ENCODE assay signal across 27 cellular contexts in genomic region chr6:1346556-1347186, GRCh38. TPM values are rescaled to one million over a fixed set of nuclear protein-coding genes. Genes with fewer than 3 reads are reported as not detected.
DNase-seq lines count a peak whose midpoint lies in the region; ATAC-seq and TF ChIP-seq lines count a peak whose summit lies in the region.
"Had no signal": no experiment of that assay in that cellular context is flagged by ENCODE, and none has a peak within 500 bp of the region (broad histone marks: within the 10 kb centered on the region; RNA-seq: fewer than 3 reads in every experiment).

No MANE protein-coding gene starts in this region.

- no peak overlapping the region for H3K27ac ChIP-seq in heart left ventricle
- H3K27ac ChIP-seq in Panc1 (ENCODE audit: low read length), result no peak overlapping the region
- H3K27ac ChIP-seq in upper lobe of right lung, result peak overlapping the region; percentile 43

- TF ChIP-seq POLR2A in heart left ventricle (IDR thresholded peaks at IDR 0.05), result no peak

- intact Hi-C loops in left ventricle myocardium superior (cut with micrococcal nuclease), result no loop called here
- intact Hi-C loops in heart left ventricle (cut with DNase I), result no loop called here
- intact Hi-C loops in Panc1 (cut with micrococcal nuclease; ENCODE audit: unreplicated experiment), result no loop called here
- intact Hi-C loops in upper lobe of right lung (cut with DNase I), result no loop called here

- H3K27me3 ChIP-seq in heart left ventricle (peaks cover 0 to 23% (median 0%) of the 10 kb centered on the region in 9 donors), Panc1 (ENCODE audit: control insufficient read depth, insufficient read depth, low read length) (no peaks in the 10 kb centered on the region), upper lobe of right lung (no peaks in the 10 kb centered on the region)

- no peak for TF ChIP-seq CTCF in heart left ventricle (IDR thresholded peaks at IDR 0.05)
- TF ChIP-seq CTCF in Panc1 (IDR thresholded peaks at IDR 0.05), result no peak
- TF ChIP-seq CTCF in fibroblast of the aortic adventitia (IDR thresholded peaks at IDR 0.05; ENCODE audit: insufficient read depth, low read length), result no peak
- no peak for TF ChIP-seq CTCF in upper lobe of right lung (IDR thresholded peaks at IDR 0.05)

- BruUV-seq in Panc1 (replicated peaks; lab: Mats Ljungman, UMichigan), result no TSS peak

- POLR2A ChIA-PET in Panc1 (lab: Charles Lee), result interaction anchor here (0.6 kb wide), 2 partner anchors 14 to 617 kb away, joined by 3 to 4 read pairs; no protein-coding TSS in a partner anchor

- WGBS in heart left ventricle, 4 donors, result 59 to 79% (median 74%) methylated on average over 5 of the region's 5 CpGs

- no peaks in the 10 kb centered on the region for H3K36me3 ChIP-seq in heart left ventricle
- H3K36me3 ChIP-seq in Panc1 (ENCODE audit: control insufficient read depth, insufficient read depth, low read length), result no peaks in the 10 kb centered on the region
- H3K36me3 ChIP-seq in upper lobe of right lung, result no peaks in the 10 kb centered on the region
- H3K36me3 ChIP-seq: esophagus squamous epithelium had no signal

- in situ Hi-C loops in Panc1 (cut with HindIII; ENCODE audit: low pct_unique_long_range_greater_than_20kb, low sequenced_read_pairs), result no loop called here

- CTCF ChIA-PET in Panc1 (lab: Charles Lee), result no interaction called here

- H3K9me3 ChIP-seq in heart left ventricle, result peaks cover 0 to 36% (median 18%) of the 10 kb centered on the region in 12 donors
- peaks cover 22% of the 10 kb centered on the region for H3K9me3 ChIP-seq in Panc1 (ENCODE audit: control insufficient read depth, insufficient read depth, low read depth, low read length)
- H3K9me3 ChIP-seq in upper lobe of right lung, result no peaks in the 10 kb centered on the region

- DNase-seq in left ventricle myocardium superior (no peak), heart left ventricle (no peak), Panc1 (ENCODE audit: low read depth, low spot score) (no peak), fibroblast of the aortic adventitia (ENCODE audit: low read depth) (peak; percentile 54), upper lobe of right lung (no peak)
- DNase-seq: activated CD4-positive, alpha-beta memory T cell treated with anti-CD3 and anti-CD28 coated beads, Interleukin-2, amount 10 ng/mL, durations not matched to agents 7 days and 5 days; activated CD4-positive, CD25-positive, alpha-beta regulatory T cell; activated effector memory CD4-positive, alpha-beta T cell treated with anti-CD3 and anti-CD28 coated beads, Interleukin-2, amount 50 U/mL, for 16 hours; activated naive CD8-positive, alpha-beta T cell treated with anti-CD3 and anti-CD28 coated beads, Interleukin-2, amount 50 U/mL, for 24 hours; COR-L47; effector memory CD8-positive, alpha-beta T cell; esophagus squamous epithelium; HFFc6; left colon; midbrain; NCI-H2107; NCI-H446 treated with DMSO at 0.1 percent for 48 hours; nephron progenitor cell; posterior cingulate gyrus; RPMI8226; stimulated activated CD8-positive, alpha-beta memory T cell treated with anti-CD3 and anti-CD28 coated beads, Interleukin-4, amount 100 ng/mL, for 48 hours; T1000; trophoblast cell had no signal

- H3K4me3 ChIP-seq in heart left ventricle (no peak overlapping the region), Panc1 (ENCODE audit: low read depth in 2 of 2, low read length in 2 of 2) (no peak overlapping the region), fibroblast of the aortic adventitia (ENCODE audit: low read depth, low read length) (no peak overlapping the region), upper lobe of right lung (no peak overlapping the region)
- H3K4me3 ChIP-seq: esophagus squamous epithelium had no signal

- peak; percentile 33 for ATAC-seq in left ventricle myocardium superior
- ATAC-seq in heart left ventricle, result no peak
- peak; percentile 71 for ATAC-seq in Panc1
- ATAC-seq in upper lobe of right lung, result peak; percentile 49
- ATAC-seq in GM18909 (IDR thresholded peaks at IDR 0.05; ENCODE audit: poor library complexity, unreplicated experiment), result no peak
- ATAC-seq in GM21576 (IDR thresholded peaks at IDR 0.05; ENCODE audit: unreplicated experiment), result no peak
- no peak for ATAC-seq in HG02759 (IDR thresholded peaks at IDR 0.05; ENCODE audit: unreplicated experiment)
- ATAC-seq: activated naive CD8-positive, alpha-beta T cell treated with anti-CD3 and anti-CD28 coated beads, Interleukin-2, amount 50 U/mL, for 24 hours; effector memory CD8-positive, alpha-beta T cell; left colon; SK-N-SH treated with all-trans-retinoic acid at 6 μM for 48 hours had no signal

- peaks cover 0 to 11% (median 0%) of the 10 kb centered on the region in 12 donors for H3K4me1 ChIP-seq in heart left ventricle
- no peaks in the 10 kb centered on the region for H3K4me1 ChIP-seq in Panc1 (ENCODE audit: control insufficient read depth, insufficient read depth, low read length)
- peaks cover 26% of the 10 kb centered on the region for H3K4me1 ChIP-seq in upper lobe of right lung

RNA-seq across cellular contexts. Expression of gene FOXQ1, which starts 34.8 kb away (rescaled TPM):
- not detected for total RNA-seq in left ventricle myocardium superior
- not detected for total RNA-seq in heart left ventricle
- under 1 TPM in 1 of 2 donors, not detected in 1; 0.08 TPM for polyA plus RNA-seq in heart left ventricle
- total RNA-seq in Panc1 (2021; ENCODE audit: unreplicated experiment), result 11.7 TPM
- polyA plus RNA-seq in Panc1 (2012; ENCODE audit: insufficient read length), result 8.6 TPM
- total RNA-seq in fibroblast of the aortic adventitia (ENCODE audit: low replicate concordance), result 1.3 TPM in 1 of 2 replicates, not detected in the other
- 12.3 TPM for total RNA-seq in upper lobe of right lung
- total RNA-seq: activated CD4-positive, alpha-beta memory T cell treated with anti-CD3 and anti-CD28 coated beads, Interleukin-2, amount 10 ng/mL, durations not matched to agents 7 days and 5 days had no signal

RNA-seq across cellular contexts. Expression of gene FOXF2, which starts 42.7 kb away (rescaled TPM):
- total RNA-seq in left ventricle myocardium superior (not detected), heart left ventricle (under 1 TPM in 7 of 9 donors, not detected in 2; 0.09 to 0.35 (median 0.18) TPM), Panc1 (2021; ENCODE audit: unreplicated experiment) (12.7 TPM), fibroblast of the aortic adventitia (ENCODE audit: low replicate concordance) (0.25 and 8.1 TPM in 2 replicates), upper lobe of right lung (15.7 TPM)
- polyA plus RNA-seq in heart left ventricle, result under 1 TPM; 0.12 to 0.15 TPM
- polyA plus RNA-seq in Panc1 (2012; ENCODE audit: insufficient read length), result 9.5 TPM
- total RNA-seq: activated CD4-positive, alpha-beta memory T cell treated with anti-CD3 and anti-CD28 coated beads, Interleukin-2, amount 10 ng/mL, durations not matched to agents 7 days and 5 days had no signal

Comparison
In these comparisons a context has a peak if more than half of its experiments do, and no peak if none do; other contexts are left out.
1. ATAC-seq: peak in left ventricle myocardium superior (single experiment), Panc1 (single experiment) and upper lobe of right lung (single experiment); none in heart left ventricle (0 of 4), GM18909 (single experiment), GM21576 (single experiment) and HG02759 (single experiment).